Comparison of ENCODE assay signal across 8 cellular contexts in genomic region chr4:25233737-25234389, GRCh38. TPM values are rescaled to one million over a fixed set of nuclear protein-coding genes. Genes with fewer than 3 reads are reported as not detected.
DNase-seq lines count a peak whose midpoint lies in the region; ATAC-seq lines count a peak whose summit lies in the region.

Gene PI4K2B (plus strand): TSS chr4:25234033. CDS start chr4:25234164, 131 bp downstream.

- H3K4me3 Mint-ChIP-seq in IgD-negative memory B cell = peak within 1 kb of the TSS; percentile 89 to 99 (median 92)

- peak within 1 kb of the TSS; percentile 88 to 99 for H3K9ac ChIP-seq in mucosa of rectum (ENCODE audit: low read depth in 1 of 2, low read length in 2 of 2)

- peak within 1 kb of the TSS; percentile 91 to 93 (median 92) for H3K27ac Mint-ChIP-seq in IgD-negative memory B cell

- ATAC-seq in GM21529 (IDR thresholded peaks at IDR 0.05; ENCODE audit: unreplicated experiment) = peak; percentile 67

- H3K4me3 ChIP-seq in mucosa of rectum (ENCODE audit: low read length in 2 of 2) = peak within 1 kb of the TSS; percentile 86 to 90

- H3K27me3 Mint-ChIP-seq in IgD-negative memory B cell = no peaks in the 10 kb centered on the region

- peaks cover 0 to 16% (median 3%) of the 10 kb centered on the region in 3 donors for H3K9me3 Mint-ChIP-seq in IgD-negative memory B cell

- DNase-seq in DMS 273 treated with DMSO at 0.1 percent for 48 hours (lab: John Stamatoyannopoulos, UW) = peak; percentile 51
- peak; percentile 93 for DNase-seq in OCI-M1 (lab: John Stamatoyannopoulos, UW)
- peak; percentile 94 for DNase-seq in activated T-cell treated with anti-CD3 and anti-CD28 coated beads for 4 hours
- DNase-seq in epithelial cell of prostate (ENCODE audit: low read depth, low spot score) = peak; percentile 34
- peak; percentile 84 to 85 for DNase-seq in stimulated activated CD8-positive, alpha-beta memory T cell treated with anti-CD3 and anti-CD28 coated beads, Interleukin-7, amount 100 ng/mL, for 1 hour (ENCODE audit: low read depth in 2 of 2)

- peaks cover 0 to 2% of the 10 kb centered on the region in 2 donors for H3K9me3 ChIP-seq in mucosa of rectum (ENCODE audit: control insufficient read depth in 2 of 2, low read length in 2 of 2)

- H3K27ac ChIP-seq in epithelial cell of prostate (peak within 1 kb of the TSS; percentile 95), mucosa of rectum (ENCODE audit: low read depth in 2 of 2, low read length in 2 of 2) (peak within 1 kb of the TSS; percentile 95 to 98)

- peaks cover 6% of the 10 kb centered on the region for H3K36me3 Mint-ChIP-seq in IgD-negative memory B cell

- peaks cover 0 to 2% of the 10 kb centered on the region in 2 donors for H3K36me3 ChIP-seq in mucosa of rectum (ENCODE audit: control insufficient read depth in 2 of 2, insufficient read depth in 2 of 2, low read length in 2 of 2)

- H3K4me1 ChIP-seq in mucosa of rectum (ENCODE audit: control insufficient read depth in 2 of 2, insufficient read depth in 2 of 2, low read length in 2 of 2) = peaks cover 9% of the 10 kb centered on the region in 2 donors

- H3K27me3 ChIP-seq in mucosa of rectum (ENCODE audit: control insufficient read depth in 2 of 2, insufficient read depth in 2 of 2, low read length in 2 of 2) = no peaks in the 10 kb centered on the region

- H3K4me1 Mint-ChIP-seq in IgD-negative memory B cell = peaks cover 25 to 37% (median 32%) of the 10 kb centered on the region in 3 donors

RNA-seq across cellular contexts. Expression of gene PI4K2B, which starts in this region (rescaled TPM):
- 13.2 TPM for polyA plus RNA-seq in IgD-negative memory B cell

Comparison
In these comparisons a context has a peak if more than half of its experiments do, and no peak if none do; other contexts are left out.
1. Peak in every context shown above with its lines: DNase-seq, ATAC-seq, H3K4me3 ChIP-seq and H3K27ac ChIP-seq.
2. DNase-seq: peak in every context shown above with its lines; median percentile 94 in activated T-cell treated with anti-CD3 and anti-CD28 coated beads for 4 hours; 93 in OCI-M1; 84 in stimulated activated CD8-positive, alpha-beta memory T cell treated with anti-CD3 and anti-CD28 coated beads, Interleukin-7, amount 100 ng/mL, for 1 hour; 51 in DMS 273 treated with DMSO at 0.1 percent for 48 hours; 34 in epithelial cell of prostate.